Comparison of ENCODE assay signal across 7 cellular contexts in genomic region chr9:89576404-89576824, GRCh38. TPM values are rescaled to one million over a fixed set of nuclear protein-coding genes. Genes with fewer than 3 reads are reported as not detected.
DNase-seq lines count a peak whose midpoint lies in the region; ATAC-seq, FAIRE-seq and TF ChIP-seq lines count a peak whose summit lies in the region.

No MANE protein-coding gene starts in this region.

- intact Hi-C loops in adrenal gland (cut with DNase I), result loop anchor here in 1 of 2 donors (5.0 kb wide), 1 partner anchor 1296 kb away; no protein-coding TSS in a partner anchor

- no peak for ATAC-seq in GM18909 (IDR thresholded peaks at IDR 0.05; ENCODE audit: poor library complexity, unreplicated experiment)
- ATAC-seq in HG03097 (IDR thresholded peaks at IDR 0.05; ENCODE audit: low FRiP score, unreplicated experiment), result no peak

- in situ Hi-C loops in KBM-7 (cut with MboI; ENCODE audit: low pct_unique_long_range_greater_than_20kb, low sequenced_read_pairs), result loop anchor here (25.0 kb wide), 1 partner anchor 1286 kb away; no protein-coding TSS in a partner anchor

- no peaks in the 10 kb centered on the region for H3K36me3 ChIP-seq in adrenal gland (replicated peaks in 1 of 2)

- peak; percentile 89 for FAIRE-seq in islet of Langerhans (lab: Jason Lieb, UNC)

- TF ChIP-seq POLR2A in adrenal gland (IDR thresholded peaks at IDR 0.05), result no peak

- no peaks in the 10 kb centered on the region for H3K4me1 ChIP-seq in adrenal gland (replicated peaks in 1 of 2)

- WGBS in adrenal gland, 4 donors, result 36 to 50% (median 40%) methylated on average over 3 of the region's 3 CpGs

- H3K9me3 ChIP-seq in adrenal gland (replicated peaks in 1 of 3), result no peaks in the 10 kb centered on the region

- DNase-seq in ELR (ENCODE audit: low read depth) (peak; percentile 30), KBM-7 (peak; percentile 48), adrenal gland (peak in 1 of 7 donors; percentile 21)
- no peak for DNase-seq in activated CD4-positive, alpha-beta T cell treated with anti-CD3 and anti-CD28 coated beads for 48 hours

- H3K27me3 ChIP-seq in adrenal gland, result peaks cover 7% of the 10 kb centered on the region

- no peak overlapping the region for H3K27ac ChIP-seq in adrenal gland

- peak; percentile 61 to 83 (median 76) for TF ChIP-seq CTCF in adrenal gland (IDR thresholded peaks at IDR 0.05)

- H3K4me3 ChIP-seq in adrenal gland, result no peak overlapping the region

RNA-seq across cellular contexts. Expression of gene GADD45G, which starts 28.4 kb away (rescaled TPM):
- 100 to 1,000 TPM in 4 of 8 donors, 10 to 100 TPM in 4; 33.7 to 180 (median 93.3) TPM for total RNA-seq in adrenal gland
- 100 to 1,000 TPM in 2 of 3 donors, 1 to 10 TPM in 1; 3.3 to 294 (median 190) TPM for polyA plus RNA-seq in adrenal gland
